In genomic region chr6:73116330-73116729, GRCh38 we compare ENCODE assay signal across 3 cellular contexts.
"Had no signal": no experiment of that assay in that cellular context is flagged by ENCODE, and none has a peak within 500 bp of the region (broad histone marks: within the 10 kb centered on the region; RNA-seq: fewer than 3 reads in every experiment).

No MANE protein-coding gene starts in this region.

- H3K4me3 ChIP-seq: GM12878 had no signal

- DNase-seq: GDM1, GF-D8 had no signal
